9 cellular contexts compared by ENCODE assay signal in genomic region chr6:157107915-157108651, GRCh38.
DNase-seq lines count a peak whose midpoint lies in the region; ATAC-seq and TF ChIP-seq lines count a peak whose summit lies in the region.
"Had no signal": no experiment of that assay in that cellular context is flagged by ENCODE, and none has a peak within 500 bp of the region (broad histone marks: within the 10 kb centered on the region; RNA-seq: fewer than 3 reads in every experiment).

No MANE protein-coding gene starts in this region.

- ATAC-seq in activated CD4-positive, alpha-beta T cell treated with anti-CD3 and anti-CD28 coated beads for 36 hours = peak; percentile 87
- peak; percentile 90 for ATAC-seq in activated CD8-positive, alpha-beta T cell treated with anti-CD3 and anti-CD28 coated beads for 36 hours
- ATAC-seq in left ventricle myocardium superior (peak; percentile 67), GM18909 (IDR thresholded peaks at IDR 0.05; ENCODE audit: poor library complexity, unreplicated experiment) (no peak)
- ATAC-seq in stimulated activated naive B cell treated with anti-CD40 and anti-IgM and Interleukin-4, amounts not matched to agents 10 μg/mL and 1 μg/mL and 100 μg/mL, for 72 hours (replicated peaks) = peak in 1 of 2 donors; percentile 53

- peaks cover 0 to 23% (median 0%) of the 10 kb centered on the region in 3 donors for H3K36me3 ChIP-seq in tibial nerve

- intact Hi-C loops in activated CD4-positive, alpha-beta T cell treated with anti-CD3 and anti-CD28 coated beads for 36 hours (cut with DNase I, micrococcal nuclease) = loop anchor here (1.0 to 10.0 kb wide), 10 partner anchors 8 to 787 kb away; no protein-coding TSS in a partner anchor
- intact Hi-C loops in activated CD8-positive, alpha-beta T cell treated with anti-CD3 and anti-CD28 coated beads for 36 hours (cut with micrococcal nuclease) = loop anchor here (5.0 kb wide), 1 partner anchor 41 kb away; no protein-coding TSS in a partner anchor
- intact Hi-C loops in left ventricle myocardium superior (cut with micrococcal nuclease) = no loop called here

- 27 to 33% methylated on average over 6 of the region's 6 CpGs for WGBS in tibial nerve, 2 donors

- H3K4me1 Mint-ChIP-seq in activated CD4-positive, alpha-beta T cell treated with anti-CD3 and anti-CD28 coated beads for 36 hours = peaks cover 53% of the 10 kb centered on the region
- peaks cover 27% of the 10 kb centered on the region for H3K4me1 Mint-ChIP-seq in activated CD8-positive, alpha-beta T cell treated with anti-CD3 and anti-CD28 coated beads for 36 hours (ENCODE audit: low read depth)
- peaks cover 24 to 27% of the 10 kb centered on the region in 2 donors for H3K4me1 Mint-ChIP-seq in stimulated activated naive B cell treated with anti-CD40 and anti-IgM and Interleukin-4, amounts not matched to agents 10 μg/mL and 1 μg/mL and 100 μg/mL, for 72 hours

- H3K27me3 ChIP-seq in tibial nerve = no peaks in the 10 kb centered on the region
- H3K27me3 ChIP-seq: BLaER1 treated with 17β-estradiol and CSF1 and Interleukin-3, amounts not matched to agents 10 nM and 100 nM had no signal

- H3K4me1 ChIP-seq in tibial nerve = peaks cover 0 to 24% (median 6%) of the 10 kb centered on the region in 4 donors

- TF ChIP-seq EP300 in tibial nerve (IDR thresholded peaks at IDR 0.05) = no peak

- H3K27me3 Mint-ChIP-seq in activated CD4-positive, alpha-beta T cell treated with anti-CD3 and anti-CD28 coated beads for 36 hours = no peaks in the 10 kb centered on the region
- H3K27me3 Mint-ChIP-seq in activated CD8-positive, alpha-beta T cell treated with anti-CD3 and anti-CD28 coated beads for 36 hours = no peaks in the 10 kb centered on the region
- no peaks in the 10 kb centered on the region for H3K27me3 Mint-ChIP-seq in stimulated activated naive B cell treated with anti-CD40 and anti-IgM and Interleukin-4, amounts not matched to agents 10 μg/mL and 1 μg/mL and 100 μg/mL, for 72 hours

- H3K9me3 ChIP-seq in tibial nerve = no peaks in the 10 kb centered on the region

- no peak overlapping the region for H3K4me3 Mint-ChIP-seq in activated CD4-positive, alpha-beta T cell treated with anti-CD3 and anti-CD28 coated beads for 36 hours
- H3K4me3 Mint-ChIP-seq in activated CD8-positive, alpha-beta T cell treated with anti-CD3 and anti-CD28 coated beads for 36 hours = no peak overlapping the region
- H3K4me3 Mint-ChIP-seq in stimulated activated naive B cell treated with anti-CD40 and anti-IgM and Interleukin-4, amounts not matched to agents 10 μg/mL and 1 μg/mL and 100 μg/mL, for 72 hours = no peak overlapping the region

- in situ Hi-C loops in G401 (cut with HindIII; ENCODE audit: low sequenced_read_pairs) = no loop called here

- TF ChIP-seq CTCF in activated CD8-positive, alpha-beta T cell treated with anti-CD3 and anti-CD28 coated beads for 36 hours (IDR thresholded peaks at IDR 0.05) = no peak
- TF ChIP-seq CTCF in tibial nerve (IDR thresholded peaks at IDR 0.05) = no peak

- peaks cover 11% of the 10 kb centered on the region for H3K36me3 Mint-ChIP-seq in activated CD4-positive, alpha-beta T cell treated with anti-CD3 and anti-CD28 coated beads for 36 hours (ENCODE audit: low read depth)
- H3K36me3 Mint-ChIP-seq in activated CD8-positive, alpha-beta T cell treated with anti-CD3 and anti-CD28 coated beads for 36 hours (ENCODE audit: low read depth) = peaks cover 16% of the 10 kb centered on the region
- peaks cover 11 to 21% of the 10 kb centered on the region in 2 donors for H3K36me3 Mint-ChIP-seq in stimulated activated naive B cell treated with anti-CD40 and anti-IgM and Interleukin-4, amounts not matched to agents 10 μg/mL and 1 μg/mL and 100 μg/mL, for 72 hours

- POLR2A ChIA-PET in activated CD4-positive, alpha-beta T cell treated with anti-CD3 and anti-CD28 coated beads for 36 hours (lab: Charles Lee) = interaction anchor here (0.6 to 0.7 kb wide), 2 partner anchors 10 to 86 kb away, joined by 3 to 4 read pairs; no protein-coding TSS in a partner anchor
- POLR2A ChIA-PET in activated CD8-positive, alpha-beta T cell treated with anti-CD3 and anti-CD28 coated beads for 36 hours (lab: Charles Lee) = interaction anchor here (0.9 to 1.3 kb wide), 3 partner anchors 18 to 23 kb away, joined by 3 to 4 read pairs (median 3); no protein-coding TSS in a partner anchor

- no peak for TF ChIP-seq POLR2A in tibial nerve (IDR thresholded peaks at IDR 0.05)

- H3K27ac Mint-ChIP-seq in activated CD4-positive, alpha-beta T cell treated with anti-CD3 and anti-CD28 coated beads for 36 hours = peak overlapping the region; percentile 38
- peak overlapping the region; percentile 67 for H3K27ac Mint-ChIP-seq in activated CD8-positive, alpha-beta T cell treated with anti-CD3 and anti-CD28 coated beads for 36 hours
- peak overlapping the region; percentile 31 for H3K27ac Mint-ChIP-seq in stimulated activated naive B cell treated with anti-CD40 and anti-IgM and Interleukin-4, amounts not matched to agents 10 μg/mL and 1 μg/mL and 100 μg/mL, for 72 hours

- peak overlapping the region in 1 of 4 donors; percentile 60 for H3K27ac ChIP-seq in tibial nerve
- H3K27ac ChIP-seq: BLaER1 treated with 17β-estradiol and CSF1 and Interleukin-3, amounts not matched to agents 10 nM and 100 nM had no signal

- H3K9me3 Mint-ChIP-seq in activated CD4-positive, alpha-beta T cell treated with anti-CD3 and anti-CD28 coated beads for 36 hours (ENCODE audit: low read depth) = no peaks in the 10 kb centered on the region
- no peaks in the 10 kb centered on the region for H3K9me3 Mint-ChIP-seq in activated CD8-positive, alpha-beta T cell treated with anti-CD3 and anti-CD28 coated beads for 36 hours
- H3K9me3 Mint-ChIP-seq in stimulated activated naive B cell treated with anti-CD40 and anti-IgM and Interleukin-4, amounts not matched to agents 10 μg/mL and 1 μg/mL and 100 μg/mL, for 72 hours = peaks cover 3 to 4% of the 10 kb centered on the region in 2 donors

- peak; percentile 42 for DNase-seq in activated CD4-positive, alpha-beta T cell treated with anti-CD3 and anti-CD28 coated beads for 36 hours
- DNase-seq in activated CD4-positive, alpha-beta T cell treated with anti-CD3 and anti-CD28 coated beads, Interleukin-2, amount 50 U/mL, for 1 hour = no peak
- DNase-seq in activated CD8-positive, alpha-beta T cell treated with anti-CD3 and anti-CD28 coated beads for 36 hours = peak; percentile 26
- no peak for DNase-seq in left ventricle myocardium superior
- no peak for DNase-seq in stimulated activated naive B cell treated with anti-CD40 and anti-IgM and Interleukin-4, amounts not matched to agents 10 μg/mL and 1 μg/mL and 100 μg/mL, for 72 hours
- no peak for DNase-seq in G401 (ENCODE audit: low spot score)
- no peak for DNase-seq in tibial nerve (ENCODE audit: low spot score in 2 of 2)

- CTCF ChIA-PET in activated CD4-positive, alpha-beta T cell treated with anti-CD3 and anti-CD28 coated beads for 36 hours (lab: Charles Lee) = interaction anchor here (0.6 to 1.6 kb wide), 5 partner anchors 12 to 327 kb away, joined by 3 to 4 read pairs (median 3); no protein-coding TSS in a partner anchor
- CTCF ChIA-PET in activated CD8-positive, alpha-beta T cell treated with anti-CD3 and anti-CD28 coated beads for 36 hours (lab: Charles Lee) = interaction anchor here (1.2 to 3.8 kb wide), 4 partner anchors 9 to 76 kb away, joined by 3 to 12 read pairs (median 4); no protein-coding TSS in a partner anchor

- no peak overlapping the region for H3K4me3 ChIP-seq in tibial nerve
- H3K4me3 ChIP-seq: BLaER1 treated with 17β-estradiol and CSF1 and Interleukin-3, amounts not matched to agents 10 nM and 100 nM had no signal

Comparison
In these comparisons a context has a peak if more than half of its experiments do, and no peak if none do; other contexts are left out.
1. DNase-seq: peak in activated CD4-positive, alpha-beta T cell treated with anti-CD3 and anti-CD28 coated beads for 36 hours (single experiment) and activated CD8-positive, alpha-beta T cell treated with anti-CD3 and anti-CD28 coated beads for 36 hours (single experiment); none in activated CD4-positive, alpha-beta T cell treated with anti-CD3 and anti-CD28 coated beads, Interleukin-2, amount 50 U/mL, for 1 hour (single experiment), left ventricle myocardium superior (single experiment), stimulated activated naive B cell treated with anti-CD40 and anti-IgM and Interleukin-4, amounts not matched to agents 10 μg/mL and 1 μg/mL and 100 μg/mL, for 72 hours (single experiment), G401 (single experiment) and tibial nerve (0 of 2).
2. Peak in every context shown above with its lines, with median percentiles within 50 percentile points of each other: H3K27ac Mint-ChIP-seq.